In the genomic region with DNA sequence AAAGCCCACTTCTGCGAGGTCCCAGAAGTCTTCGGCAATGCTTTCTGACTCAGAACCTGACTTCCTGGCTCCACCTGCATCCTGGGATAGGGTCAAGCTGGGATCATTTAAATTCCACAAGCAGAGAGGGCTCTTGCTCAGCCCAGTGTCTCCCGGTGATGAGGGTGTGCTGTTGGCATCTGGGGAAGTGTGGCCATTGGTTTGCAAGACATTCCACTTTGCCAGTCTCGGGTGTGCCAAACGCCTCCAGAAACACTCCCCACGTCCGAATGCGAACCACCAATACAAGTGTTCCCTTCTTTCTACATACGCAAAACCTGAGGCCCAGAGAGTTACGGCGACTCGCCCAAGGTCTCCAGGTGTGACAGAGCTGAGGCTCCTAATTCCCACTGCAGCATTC, we compare ENCODE assay signal across 27 cellular contexts. TPM values are rescaled to one million over a fixed set of nuclear protein-coding genes. Genes with fewer than 3 reads are reported as not detected.
DNase-seq lines count a peak whose midpoint lies in the region; ATAC-seq, FAIRE-seq and TF ChIP-seq lines count a peak whose summit lies in the region.
"Had no signal": no experiment of that assay in that cellular context is flagged by ENCODE, and none has a peak within 500 bp of the region (broad histone marks: within the 10 kb centered on the region; RNA-seq: fewer than 3 reads in every experiment).

No MANE protein-coding gene starts in this region.

- peaks cover 100% of the 10 kb centered on the region for H4K20me1 ChIP-seq in astrocyte (ENCODE audit: insufficient read depth, low read length)

- H3K27me3 ChIP-seq in astrocyte (ENCODE audit: insufficient read depth, low read length) (no peaks in the 10 kb centered on the region), upper lobe of left lung (no peaks in the 10 kb centered on the region)

- H3K4me1 ChIP-seq in astrocyte (ENCODE audit: insufficient read depth, low read length) (peaks cover 13% of the 10 kb centered on the region), upper lobe of left lung (no peaks in the 10 kb centered on the region)

- FAIRE-seq in astrocyte (lab: Jason Lieb, UNC) = no peak
- FAIRE-seq: GM19239 had no signal

- no peak for TF ChIP-seq CTCF in HFFc6 (IDR thresholded peaks at IDR 0.05)
- no peak for TF ChIP-seq CTCF in astrocyte (IDR thresholded peaks at IDR 0.05; ENCODE audit: insufficient read depth, low read depth, low read length)
- no peak for TF ChIP-seq CTCF in fibroblast of mammary gland (conservative IDR thresholded peaks at IDR 0.05; ENCODE audit: control insufficient read depth, insufficient read depth, low read depth, low read length)
- no peak for TF ChIP-seq CTCF in upper lobe of left lung (IDR thresholded peaks at IDR 0.05)

- H3K4me2 ChIP-seq in astrocyte (ENCODE audit: low read length) = peak overlapping the region; percentile 39
- H3K4me2 ChIP-seq: SK-N-SH had no signal

- 88 to 89% methylated on average over 6 to 12 of the region's 12 CpGs for WGBS in upper lobe of left lung, 2 donors

- peaks cover 46% of the 10 kb centered on the region for H3K36me3 ChIP-seq in astrocyte (ENCODE audit: insufficient read depth, low read length)
- H3K36me3 ChIP-seq in upper lobe of left lung = peaks cover 0 to 3% (median 0%) of the 10 kb centered on the region in 4 donors

- peaks cover 51% of the 10 kb centered on the region for H3K27me3 Mint-ChIP-seq in HFFc6 (ENCODE audit: insufficient read depth)
- no peaks in the 10 kb centered on the region for H3K27me3 Mint-ChIP-seq in astrocyte (ENCODE audit: low read depth, unreplicated experiment)
- H3K27me3 Mint-ChIP-seq: CD8-positive, alpha-beta memory T cell had no signal

- H3K27ac Mint-ChIP-seq in HFFc6 (peak overlapping the region; percentile 38; the same call in 1 of the 2 replicates), astrocyte (ENCODE audit: unreplicated experiment) (peak overlapping the region; percentile 81)
- H3K27ac Mint-ChIP-seq: CD8-positive, alpha-beta memory T cell had no signal

- ATAC-seq in upper lobe of left lung (ENCODE audit: low FRiP score in 2 of 2) = no peak
- no peak for ATAC-seq in HG02970 (IDR thresholded peaks at IDR 0.05; ENCODE audit: low FRiP score, unreplicated experiment)

- H3K4me3 Mint-ChIP-seq in HFFc6 (peak overlapping the region; percentile 33; the same call in 1 of the 2 replicates), astrocyte (ENCODE audit: unreplicated experiment) (no peak overlapping the region)
- H3K4me3 Mint-ChIP-seq: CD8-positive, alpha-beta memory T cell had no signal

- H3K9me3 Mint-ChIP-seq in HFFc6 = no peaks in the 10 kb centered on the region
- H3K9me3 Mint-ChIP-seq in astrocyte (ENCODE audit: unreplicated experiment) = no peaks in the 10 kb centered on the region
- H3K9me3 Mint-ChIP-seq: CD8-positive, alpha-beta memory T cell had no signal

- H3K36me3 Mint-ChIP-seq in HFFc6 (ENCODE audit: low read depth) = peaks cover 19% of the 10 kb centered on the region
- H3K36me3 Mint-ChIP-seq in astrocyte (ENCODE audit: low read depth, unreplicated experiment) = peaks cover 18% of the 10 kb centered on the region
- H3K36me3 Mint-ChIP-seq: CD8-positive, alpha-beta memory T cell had no signal

- DNase-seq in HFFc6 = no peak
- DNase-seq in astrocyte (ENCODE audit: low read depth) = peak; percentile 48
- peak; percentile 16 for DNase-seq in fibroblast of mammary gland (ENCODE audit: low read depth)
- no peak for DNase-seq in NAMALWA (ENCODE audit: low spot score)
- no peak for DNase-seq in DMS79 treated with DMSO at 0.1 percent for 48 hours (lab: John Stamatoyannopoulos, UW)
- DNase-seq in upper lobe of left lung = no peak
- DNase-seq: ACHN; Calu3; DMS153; GF-D8; KG1; NCI-H1092 treated with DMSO at 0.1 percent for 48 hours; NCI-H146; NCI-H2029; NCI-H226; NCI-H510A treated with DMSO at 0.1 percent for 48 hours; NCI-H774; NK-92 treated with Interleukin-12 subunit alpha and Interleukin-12 subunit beta, amount 100 ng/mL, for 24 hours; SIG-M5; SK-N-SH had no signal

- H3K9me3 ChIP-seq in astrocyte (ENCODE audit: insufficient read depth, low read depth, low read length) (no peaks in the 10 kb centered on the region), upper lobe of left lung (no peaks in the 10 kb centered on the region)
- H3K9me3 ChIP-seq: SK-N-SH had no signal

- no peak overlapping the region for H3K9ac ChIP-seq in astrocyte (ENCODE audit: low read length)
- H3K9ac ChIP-seq: SK-N-SH had no signal

- H3K4me3 ChIP-seq in astrocyte (ENCODE audit: insufficient read depth, low read depth, low read length) (no peak overlapping the region), fibroblast of mammary gland (ENCODE audit: control insufficient read depth, low read depth, low read length) (no peak overlapping the region), upper lobe of left lung (no peak overlapping the region)

- TF ChIP-seq EP300 in upper lobe of left lung (IDR thresholded peaks at IDR 0.05) = no peak

- peaks cover 11% of the 10 kb centered on the region for H3K4me1 Mint-ChIP-seq in HFFc6 (ENCODE audit: low read depth)
- H3K4me1 Mint-ChIP-seq in astrocyte (ENCODE audit: low read depth, unreplicated experiment) = peaks cover 7% of the 10 kb centered on the region
- H3K4me1 Mint-ChIP-seq: CD8-positive, alpha-beta memory T cell had no signal

- H3K79me2 ChIP-seq in astrocyte (ENCODE audit: insufficient read depth, low read length) = peaks cover 33% of the 10 kb centered on the region

- no peak for TF ChIP-seq POLR2A in upper lobe of left lung (IDR thresholded peaks at IDR 0.05)

- H3K27ac ChIP-seq in astrocyte (ENCODE audit: low read depth, low read length) = peak overlapping the region; percentile 2
- H3K27ac ChIP-seq in upper lobe of left lung = no peak overlapping the region
- H3K27ac ChIP-seq: C4-2B, HL-60 had no signal

- no peak overlapping the region for H2AFZ ChIP-seq in astrocyte (ENCODE audit: low read depth, low read length)

RNA-seq across cellular contexts. Expression of a gene that starts 43.1 kb away (rescaled TPM):
- not detected for total RNA-seq in HFFc6 (2021; fragmentation: NEBNext Ultra II Directional; extraction: Animal tissue kit (Norgen Biotek cat#: 25700))
- total RNA-seq in astrocyte = not detected in 2 replicates
- total RNA-seq in upper lobe of left lung = not detected
- total RNA-seq: Calu3; CD8-positive, alpha-beta memory T cell; H4; HT-29 had no signal

Comparison
In these comparisons a context has a peak if more than half of its experiments do, and no peak if none do; other contexts are left out.
1. DNase-seq: peak in astrocyte (single experiment) and fibroblast of mammary gland (single experiment); none in HFFc6 (single experiment), NAMALWA (single experiment), DMS79 treated with DMSO at 0.1 percent for 48 hours (single experiment) and upper lobe of left lung (0 of 2).